In the genomic region with DNA sequence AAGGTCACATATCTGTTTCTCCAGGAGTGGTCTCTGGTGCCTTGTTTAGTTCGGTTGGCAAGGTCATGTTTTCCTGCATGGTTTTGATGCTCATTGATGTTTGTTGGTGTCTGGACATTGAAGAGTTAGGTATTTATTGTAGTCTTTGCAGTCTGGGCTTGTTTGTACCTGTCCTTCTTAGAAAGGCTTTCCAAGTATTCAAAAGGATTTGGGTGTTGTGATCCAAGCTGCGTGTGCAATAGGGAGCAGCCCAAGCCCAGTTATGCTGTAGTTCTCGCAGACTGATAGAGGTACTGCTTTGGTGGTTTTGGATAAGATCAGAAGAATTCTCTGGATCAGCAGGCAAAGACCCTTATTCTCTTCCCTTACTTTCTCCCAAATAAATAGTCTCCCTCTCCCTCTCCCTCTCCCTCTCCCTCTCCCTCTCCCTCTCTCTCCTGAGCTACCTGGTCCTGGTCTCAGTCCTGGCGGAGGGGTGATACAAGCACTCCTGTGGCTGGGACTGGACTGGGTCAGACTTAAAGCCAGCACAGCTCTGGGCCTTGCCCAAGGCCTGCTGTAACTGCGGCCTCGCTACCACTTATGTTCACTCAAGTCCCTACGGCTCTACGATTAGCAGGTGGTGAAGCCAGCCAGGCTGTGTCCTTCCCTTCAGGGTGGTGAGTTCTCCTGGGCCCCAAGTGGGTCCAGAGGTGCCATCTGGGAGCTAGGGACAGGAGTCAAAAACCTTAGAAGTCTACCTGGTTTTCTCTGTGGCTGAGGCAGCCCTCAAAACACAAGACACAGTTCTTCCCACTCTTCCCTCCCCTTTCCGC, we compare ENCODE assay signal across 12 cellular contexts. TPM values are rescaled to one million over a fixed set of nuclear protein-coding genes. Genes with fewer than 3 reads are reported as not detected.
"Had no signal": no experiment of that assay in that cellular context is flagged by ENCODE, and none has a peak within 500 bp of the region (broad histone marks: within the 10 kb centered on the region; RNA-seq: fewer than 3 reads in every experiment).

No MANE protein-coding gene starts in this region.

- H3K4me3 ChIP-seq: neural progenitor cell, pancreas, skin epidermis, transverse colon had no signal

- H3K9ac ChIP-seq: neural progenitor cell had no signal

- ATAC-seq: activated T-cell treated with anti-CD3 and anti-CD28 coated beads, Interleukin-2, amount 50 U/mL, for 4 hours; pancreas had no signal

- H2AFZ ChIP-seq: neural progenitor cell had no signal

- H3K4me1 ChIP-seq: neural progenitor cell, pancreas, transverse colon had no signal

- H3K9me3 Mint-ChIP-seq: dendritic cell treated with granulocyte-macrophage colony-stimulating factor and Interleukin-4, amounts not matched to agents 40 ng/mL and 50 ng/mL, for 4 days; neural progenitor cell had no signal

- H3K27ac Mint-ChIP-seq: dendritic cell treated with granulocyte-macrophage colony-stimulating factor and Interleukin-4, amounts not matched to agents 40 ng/mL and 50 ng/mL, for 4 days; neural progenitor cell had no signal

- H3K4me1 Mint-ChIP-seq: neural progenitor cell had no signal

- H3K9me3 ChIP-seq: pancreas, transverse colon had no signal

- H3K4me2 ChIP-seq: neural progenitor cell had no signal

- H3K27ac ChIP-seq: neural progenitor cell, pancreas, skin epidermis, transverse colon had no signal

- H3K27me3 ChIP-seq: neural progenitor cell, pancreas, transverse colon had no signal

- H3K4me3 Mint-ChIP-seq: activated T-cell treated with anti-CD3 and anti-CD28 coated beads, Interleukin-2, amount 50 U/mL, for 4 hours; dendritic cell treated with granulocyte-macrophage colony-stimulating factor and Interleukin-4, amounts not matched to agents 40 ng/mL and 50 ng/mL, for 4 days; neural progenitor cell had no signal

- DNase-seq: activated CD4-positive, alpha-beta T cell treated with anti-CD3 and anti-CD28 coated beads, Interleukin-2, amount 50 U/mL, for 1 hour; activated gamma-delta T cell treated with Interleukin-2 at 50 U/mL for 16 hours; activated T-cell treated with anti-CD3 and anti-CD28 coated beads, Interleukin-2, amount 50 U/mL, for 4 hours; glutamatergic neuron; midbrain; pancreas; SIG-M5; transverse colon had no signal

- H3K36me3 Mint-ChIP-seq: neural progenitor cell had no signal

- H3K36me3 ChIP-seq: neural progenitor cell, pancreas, transverse colon had no signal

RNA-seq across cellular contexts. Expression of a gene that starts 27.3 kb away (rescaled TPM):
- total RNA-seq: T-helper 2 cell treated with Interferon-gamma antibody and Interleukin-4, amounts not matched to agents 100 ng/mL and 5 ng/mL, for 36 hours; transverse colon had no signal
